24 cellular contexts compared by ENCODE assay signal in the genomic region with DNA sequence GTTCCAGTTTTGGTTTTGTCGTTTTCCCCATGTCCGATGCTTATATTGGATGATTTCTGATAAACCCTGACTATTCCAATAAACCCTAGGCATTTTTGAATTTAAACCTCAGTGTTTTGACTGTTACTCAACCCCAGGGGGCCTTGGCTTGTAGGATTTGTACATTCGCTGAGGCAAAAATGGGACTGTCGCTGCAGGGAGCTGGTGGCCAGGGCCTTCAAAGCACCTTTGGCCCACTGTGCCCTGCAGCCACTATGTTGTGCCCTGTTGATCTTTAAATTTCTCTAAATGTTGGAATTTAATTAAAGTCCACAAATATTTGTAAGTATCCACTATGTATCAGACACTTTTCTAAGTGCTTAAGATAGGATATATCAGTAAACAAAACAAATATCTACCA. TPM values are rescaled to one million over a fixed set of nuclear protein-coding genes. Genes with fewer than 3 reads are reported as not detected.
DNase-seq lines count a peak whose midpoint lies in the region; ATAC-seq, FAIRE-seq and TF ChIP-seq lines count a peak whose summit lies in the region.
"Had no signal": no experiment of that assay in that cellular context is flagged by ENCODE, and none has a peak within 500 bp of the region (broad histone marks: within the 10 kb centered on the region; RNA-seq: fewer than 3 reads in every experiment).

No MANE protein-coding gene starts in this region.

- CTCF ChIA-PET in Caco-2 (lab: Charles Lee): no interaction called here

- no peaks in the 10 kb centered on the region for H3K79me2 ChIP-seq in astrocyte (ENCODE audit: insufficient read depth, low read length)

- H3K9ac ChIP-seq in astrocyte (ENCODE audit: low read length): no peak overlapping the region
- H3K9ac ChIP-seq: BLaER1 had no signal

- no peak for TF ChIP-seq CTCF in Caco-2 (IDR thresholded peaks at IDR 0.05; ENCODE audit: insufficient read depth in 1 of 2, low read depth in 1 of 2, low read length in 1 of 2, severe bottlenecking in 1 of 2, unreplicated experiment in 1 of 2)
- TF ChIP-seq CTCF in astrocyte (IDR thresholded peaks at IDR 0.05; ENCODE audit: insufficient read depth, low read depth, low read length): no peak

- no peaks in the 10 kb centered on the region for H4K20me1 ChIP-seq in astrocyte (ENCODE audit: insufficient read depth, low read length)
- H4K20me1 ChIP-seq: BLaER1 had no signal

- no TSS peak for BruUV-seq in Caco-2 (replicated peaks; lab: Mats Ljungman, UMichigan)

- peaks cover 17% of the 10 kb centered on the region for H3K4me1 Mint-ChIP-seq in Caco-2 (ENCODE audit: low read depth, unreplicated experiment)
- peaks cover 4% of the 10 kb centered on the region for H3K4me1 Mint-ChIP-seq in T-helper 17 cell
- peaks cover 5% of the 10 kb centered on the region for H3K4me1 Mint-ChIP-seq in astrocyte (ENCODE audit: low read depth, unreplicated experiment)
- no peaks in the 10 kb centered on the region for H3K4me1 Mint-ChIP-seq in stimulated activated effector memory CD8-positive, alpha-beta T cell treated with anti-CD3 and anti-CD28 coated beads, Interleukin-12 subunit alpha, Interleukin-12 subunit beta, amount 100 ng/mL, for 72 hours
- H3K4me1 Mint-ChIP-seq: CD4-positive, alpha-beta memory T cell; CD8-positive, alpha-beta memory T cell had no signal

- H3K27me3 ChIP-seq in Caco-2 (replicated peaks; ENCODE audit: control insufficient read depth, insufficient read depth, low read length) (no peaks in the 10 kb centered on the region), astrocyte (ENCODE audit: insufficient read depth, low read length) (no peaks in the 10 kb centered on the region)
- H3K27me3 ChIP-seq: BE2C, BLaER1 had no signal

- no peak for ATAC-seq in T-helper 17 cell
- no peak for ATAC-seq in stimulated activated effector memory CD8-positive, alpha-beta T cell treated with anti-CD3 and anti-CD28 coated beads, Interleukin-12 subunit alpha, Interleukin-12 subunit beta, amount 100 ng/mL, for 72 hours
- no peak for ATAC-seq in activated naive CD4-positive, alpha-beta T cell treated with anti-CD3 and anti-CD28 coated beads, Interleukin-2, amount 50 U/mL, for 72 hours
- no peak for ATAC-seq in HG03280 (IDR thresholded peaks at IDR 0.05; ENCODE audit: unreplicated experiment)

- H3K9me3 Mint-ChIP-seq in Caco-2 (ENCODE audit: unreplicated experiment): no peaks in the 10 kb centered on the region
- peaks cover 3% of the 10 kb centered on the region for H3K9me3 Mint-ChIP-seq in astrocyte (ENCODE audit: unreplicated experiment)
- H3K9me3 Mint-ChIP-seq in stimulated activated effector memory CD8-positive, alpha-beta T cell treated with anti-CD3 and anti-CD28 coated beads, Interleukin-12 subunit alpha, Interleukin-12 subunit beta, amount 100 ng/mL, for 72 hours: no peaks in the 10 kb centered on the region
- H3K9me3 Mint-ChIP-seq in activated naive CD4-positive, alpha-beta T cell treated with anti-CD3 and anti-CD28 coated beads, Interleukin-2, amount 50 U/mL, for 72 hours: no peaks in the 10 kb centered on the region
- H3K9me3 Mint-ChIP-seq: CD14-positive monocyte; CD4-positive, alpha-beta memory T cell; CD4-positive, CD25-positive, alpha-beta regulatory T cell; CD8-positive, alpha-beta memory T cell had no signal

- H3K27me3 Mint-ChIP-seq in Caco-2 (ENCODE audit: insufficient read depth, unreplicated experiment) (no peaks in the 10 kb centered on the region), T-helper 17 cell (no peaks in the 10 kb centered on the region), astrocyte (ENCODE audit: low read depth, unreplicated experiment) (no peaks in the 10 kb centered on the region)
- H3K27me3 Mint-ChIP-seq: CD4-positive, alpha-beta memory T cell; CD4-positive, CD25-positive, alpha-beta regulatory T cell; CD8-positive, alpha-beta memory T cell had no signal

- no peak overlapping the region for H3K27ac ChIP-seq in astrocyte (ENCODE audit: low read depth, low read length)
- H3K27ac ChIP-seq: BLaER1 had no signal

- no peaks in the 10 kb centered on the region for H3K36me3 ChIP-seq in Caco-2 (ENCODE audit: control insufficient read depth, insufficient read depth, low read length)
- peaks cover 5% of the 10 kb centered on the region for H3K36me3 ChIP-seq in astrocyte (ENCODE audit: insufficient read depth, low read length)
- H3K36me3 ChIP-seq: BE2C had no signal

- intact Hi-C loops in Caco-2 (cut with micrococcal nuclease; ENCODE audit: unreplicated experiment): no loop called here

- H3K36me3 Mint-ChIP-seq in Caco-2 (ENCODE audit: insufficient read depth, unreplicated experiment) (peaks cover 28% of the 10 kb centered on the region), T-helper 17 cell (ENCODE audit: low read depth) (peaks cover 13% of the 10 kb centered on the region), astrocyte (ENCODE audit: low read depth, unreplicated experiment) (peaks cover 16% of the 10 kb centered on the region)
- peaks cover 16% of the 10 kb centered on the region for H3K36me3 Mint-ChIP-seq in stimulated activated effector memory CD8-positive, alpha-beta T cell treated with anti-CD3 and anti-CD28 coated beads, Interleukin-12 subunit alpha, Interleukin-12 subunit beta, amount 100 ng/mL, for 72 hours
- H3K36me3 Mint-ChIP-seq in activated naive CD4-positive, alpha-beta T cell treated with anti-CD3 and anti-CD28 coated beads, Interleukin-2, amount 50 U/mL, for 72 hours: peaks cover 0 to 7% of the 10 kb centered on the region in 2 donors

- H3K27ac Mint-ChIP-seq in Caco-2 (ENCODE audit: unreplicated experiment) (peak overlapping the region; percentile 15), T-helper 17 cell (peak overlapping the region; percentile 77), astrocyte (ENCODE audit: unreplicated experiment) (peak overlapping the region; percentile 69)
- peak overlapping the region; percentile 16 for H3K27ac Mint-ChIP-seq in stimulated activated effector memory CD8-positive, alpha-beta T cell treated with anti-CD3 and anti-CD28 coated beads, Interleukin-12 subunit alpha, Interleukin-12 subunit beta, amount 100 ng/mL, for 72 hours
- peak overlapping the region in 1 of 2 donors; percentile 40 for H3K27ac Mint-ChIP-seq in activated naive CD4-positive, alpha-beta T cell treated with anti-CD3 and anti-CD28 coated beads, Interleukin-2, amount 50 U/mL, for 72 hours
- H3K27ac Mint-ChIP-seq: CD14-positive monocyte; CD4-positive, alpha-beta memory T cell; CD4-positive, CD25-positive, alpha-beta regulatory T cell had no signal

- H3K4me1 ChIP-seq in Caco-2: peaks cover 23% of the 10 kb centered on the region
- H3K4me1 ChIP-seq in astrocyte (ENCODE audit: insufficient read depth, low read length): no peaks in the 10 kb centered on the region
- H3K4me1 ChIP-seq: BE2C had no signal

- DNase-seq in Caco-2 (no peak), T-helper 17 cell (no peak), astrocyte (ENCODE audit: low read depth) (no peak), NCI-H446 (lab: John Stamatoyannopoulos, UW) (no peak)
- DNase-seq in stimulated activated effector memory CD8-positive, alpha-beta T cell treated with anti-CD3 and anti-CD28 coated beads, Interleukin-12 subunit alpha, Interleukin-12 subunit beta, amount 100 ng/mL, for 72 hours (ENCODE audit: low spot score in 2 of 2): no peak
- no peak for DNase-seq in activated naive CD4-positive, alpha-beta T cell treated with anti-CD3 and anti-CD28 coated beads, Interleukin-2, amount 50 U/mL, for 72 hours (ENCODE audit: low spot score in 2 of 2)
- DNase-seq: 8988T; ACHN; BE2C; C1 segment of cervical spinal cord; Calu3; CD4-positive, alpha-beta memory T cell; CD4-positive, CD25-positive, alpha-beta regulatory T cell; CD8-positive, alpha-beta memory T cell; COR-L47; DMS79 treated with DMSO at 0.1 percent for 48 hours; GF-D8 had no signal

- H3K4me3 ChIP-seq in Caco-2 (ENCODE audit: low read depth, low read length) (no peak overlapping the region), astrocyte (ENCODE audit: insufficient read depth, low read depth, low read length) (no peak overlapping the region)
- H3K4me3 ChIP-seq: BLaER1 had no signal

- no peak overlapping the region for H2AFZ ChIP-seq in astrocyte (ENCODE audit: low read depth, low read length)

- H3K4me2 ChIP-seq in astrocyte (ENCODE audit: low read length): no peak overlapping the region
- H3K4me2 ChIP-seq: BLaER1 had no signal

- H3K4me3 Mint-ChIP-seq in Caco-2 (ENCODE audit: unreplicated experiment) (no peak overlapping the region), T-helper 17 cell (no peak overlapping the region), astrocyte (ENCODE audit: unreplicated experiment) (no peak overlapping the region)
- H3K4me3 Mint-ChIP-seq in stimulated activated effector memory CD8-positive, alpha-beta T cell treated with anti-CD3 and anti-CD28 coated beads, Interleukin-12 subunit alpha, Interleukin-12 subunit beta, amount 100 ng/mL, for 72 hours: no peak overlapping the region
- H3K4me3 Mint-ChIP-seq: CD14-positive monocyte; CD4-positive, alpha-beta memory T cell; CD4-positive, CD25-positive, alpha-beta regulatory T cell; CD8-positive, alpha-beta memory T cell had no signal

- H3K9me3 ChIP-seq in Caco-2: no peaks in the 10 kb centered on the region; the same call in 1 of the 2 replicates
- no peaks in the 10 kb centered on the region for H3K9me3 ChIP-seq in T-helper 17 cell (ENCODE audit: control insufficient read depth, low read length, poor library complexity, severe bottlenecking)
- H3K9me3 ChIP-seq in astrocyte (ENCODE audit: insufficient read depth, low read depth, low read length): no peaks in the 10 kb centered on the region
- H3K9me3 ChIP-seq: BE2C, BLaER1 had no signal

- FAIRE-seq in astrocyte (lab: Jason Lieb, UNC): no peak
- FAIRE-seq: A204.1, D721Med, G401.6, GM12891 had no signal

- POLR2A ChIA-PET in Caco-2 (lab: Charles Lee): interaction anchor here (1.6 kb wide), 1 partner anchor 31 kb away, joined by 6 read pairs; a partner anchor contains a TSS

RNA-seq across cellular contexts. Expression of a gene that starts 9.5 kb away (rescaled TPM):
- total RNA-seq in Caco-2 (2022) (85.4 and 92.9 TPM in 2 replicates), T-helper 17 cell (10 to 100 TPM; 44.3 to 47.0 TPM), astrocyte (62.0 and 63.7 TPM in 2 replicates)
- 10 to 100 TPM; 62.8 to 75.0 TPM for total RNA-seq in activated naive CD4-positive, alpha-beta T cell treated with anti-CD3 and anti-CD28 coated beads, Interleukin-2, amount 50 U/mL, for 72 hours

RNA-seq across cellular contexts. Expression of a gene that starts 31.2 kb away (rescaled TPM):
- total RNA-seq in Caco-2 (2022): 17.9 and 19.0 TPM in 2 replicates
- total RNA-seq in T-helper 17 cell: 10 to 100 TPM; 11.7 to 11.9 TPM
- 8.6 and 10.3 TPM in 2 replicates for total RNA-seq in astrocyte
- total RNA-seq in activated naive CD4-positive, alpha-beta T cell treated with anti-CD3 and anti-CD28 coated beads, Interleukin-2, amount 50 U/mL, for 72 hours: 10 to 100 TPM in 1 of 2 donors, 1 to 10 TPM in 1; 7.4 to 15.3 TPM
